ENCODE assay signal across 8 cellular contexts in genomic region chr5:142364251-142365145, GRCh38. TPM values are rescaled to one million over a fixed set of nuclear protein-coding genes. Genes with fewer than 3 reads are reported as not detected.
A peak's percentile ranks its signal among the peaks of the same experiment; 100 is the strongest.
DNase-seq lines count a peak whose midpoint lies in the region; ATAC-seq and TF ChIP-seq lines count a peak whose summit lies in the region.

No MANE protein-coding gene starts in this region.

- H3K27me3 ChIP-seq in mesenchymal stem cell (ENCODE audit: control insufficient read depth in 1 of 2, insufficient read depth in 1 of 2, low read length in 2 of 2) (no peaks in the 10 kb centered on the region), Caco-2 (replicated peaks; ENCODE audit: control insufficient read depth, insufficient read depth, low read length) (no peaks in the 10 kb centered on the region), brain microvascular endothelial cell (replicated peaks) (no peaks in the 10 kb centered on the region)

- peaks cover 7% of the 10 kb centered on the region for H3K4me1 ChIP-seq in mesenchymal stem cell (ENCODE audit: control insufficient read depth, insufficient read depth, low read depth, low read length)
- peaks cover 25% of the 10 kb centered on the region for H3K4me1 ChIP-seq in Caco-2

- no peak overlapping the region for H2BK5ac ChIP-seq in mesenchymal stem cell (ENCODE audit: low read depth, low read length, poor library complexity, severe bottlenecking)

- TF ChIP-seq CTCF in Caco-2 (IDR thresholded peaks at IDR 0.05; ENCODE audit: insufficient read depth in 1 of 2, low read depth in 1 of 2, low read length in 1 of 2, severe bottlenecking in 1 of 2, unreplicated experiment in 1 of 2): no peak
- TF ChIP-seq CTCF in brain microvascular endothelial cell (IDR thresholded peaks at IDR 0.05; ENCODE audit: low read depth, low read length, missing control alignments): no peak

- H3K27ac ChIP-seq in mesenchymal stem cell (ENCODE audit: low read length, poor library complexity, severe bottlenecking) (peak overlapping the region; percentile 86), brain microvascular endothelial cell (no peak overlapping the region)

- in situ Hi-C loops in brain microvascular endothelial cell (cut with HindIII; ENCODE audit: low pct_ligation_motif_present, low sequenced_read_pairs): no loop called here

- no peak overlapping the region for H3K9ac ChIP-seq in mesenchymal stem cell (ENCODE audit: low read length)

- intact Hi-C loops in Caco-2 (cut with micrococcal nuclease; ENCODE audit: unreplicated experiment): no loop called here

- H3K4me1 Mint-ChIP-seq in Caco-2 (ENCODE audit: low read depth, unreplicated experiment): peaks cover 22% of the 10 kb centered on the region

- no peaks in the 10 kb centered on the region for H3K9me3 Mint-ChIP-seq in Caco-2 (ENCODE audit: unreplicated experiment)

- peak overlapping the region; percentile 70 for H4K91ac ChIP-seq in mesenchymal stem cell (ENCODE audit: low read length)

- ATAC-seq in GM18508 (IDR thresholded peaks at IDR 0.05; ENCODE audit: insufficient read depth, unreplicated experiment) (peak; percentile 47), HG03095 (IDR thresholded peaks at IDR 0.05; ENCODE audit: unreplicated experiment) (peak; percentile 64)

- CTCF ChIA-PET in Caco-2 (lab: Charles Lee): no interaction called here

- peak overlapping the region; percentile 47 for H2AK5ac ChIP-seq in mesenchymal stem cell (ENCODE audit: low read length, severe bottlenecking)

- peak overlapping the region; percentile 88 to 92 for H3K18ac ChIP-seq in mesenchymal stem cell (ENCODE audit: low read depth in 1 of 2, low read length in 2 of 2)

- BruUV-seq in Caco-2 (replicated peaks; lab: Mats Ljungman, UMichigan): no TSS peak

- POLR2A ChIA-PET in Caco-2 (lab: Charles Lee): no interaction called here

- H3K9me3 ChIP-seq in mesenchymal stem cell (ENCODE audit: control insufficient read depth, low read length) (no peaks in the 10 kb centered on the region), Caco-2 (no peaks in the 10 kb centered on the region)

- peak overlapping the region; percentile 6 to 96 for H2BK12ac ChIP-seq in mesenchymal stem cell (ENCODE audit: low read length in 2 of 2)

- H3K4me2 ChIP-seq in mesenchymal stem cell (ENCODE audit: low read length, poor library complexity, severe bottlenecking): peak overlapping the region; percentile 3

- H4K8ac ChIP-seq in mesenchymal stem cell (ENCODE audit: low read length): peak overlapping the region; percentile 88

- H3K36me3 ChIP-seq in mesenchymal stem cell (ENCODE audit: control insufficient read depth in 1 of 2, insufficient read depth in 2 of 2, low read depth in 1 of 2, low read length in 2 of 2): peaks cover 0 to 4% of the 10 kb centered on the region in 2 experiments
- H3K36me3 ChIP-seq in Caco-2 (ENCODE audit: control insufficient read depth, insufficient read depth, low read length): no peaks in the 10 kb centered on the region
- H3K36me3 ChIP-seq in brain microvascular endothelial cell (replicated peaks): no peaks in the 10 kb centered on the region

- H3K27me3 Mint-ChIP-seq in Caco-2 (ENCODE audit: insufficient read depth, unreplicated experiment): no peaks in the 10 kb centered on the region

- peak; percentile 91 for DNase-seq in SW480 (ENCODE audit: low spot score)
- DNase-seq in mesenchymal stem cell: peak; percentile 63
- DNase-seq in Caco-2: no peak
- no peak for DNase-seq in stimulated activated CD4-positive, alpha-beta T cell treated with anti-CD3 and anti-CD28 coated beads, Interleukin-1b, Interleukin-23, amount 100 ng/mL, for 48 hours
- no peak for DNase-seq in T-helper 2 cell
- DNase-seq in brain microvascular endothelial cell: no peak

- H3K36me3 Mint-ChIP-seq in Caco-2 (ENCODE audit: insufficient read depth, unreplicated experiment): peaks cover 5% of the 10 kb centered on the region

- no peak overlapping the region for H3K23ac ChIP-seq in mesenchymal stem cell (ENCODE audit: low read length in 2 of 2)

- H3K4me3 ChIP-seq in mesenchymal stem cell (ENCODE audit: insufficient read depth in 1 of 2, low read depth in 1 of 2, low read length in 2 of 2) (no peak overlapping the region), Caco-2 (ENCODE audit: low read depth, low read length) (no peak overlapping the region), brain microvascular endothelial cell (ENCODE audit: low read depth, low read length) (no peak overlapping the region)

- H3K4me3 Mint-ChIP-seq in Caco-2 (ENCODE audit: unreplicated experiment): no peak overlapping the region

- 75% methylated on average over 23 of the region's 23 CpGs for WGBS in mesenchymal stem cell

- peak overlapping the region; percentile 1 for H2BK15ac ChIP-seq in mesenchymal stem cell (ENCODE audit: low read depth, poor library complexity, severe bottlenecking)

- no peak overlapping the region for H2AFZ ChIP-seq in mesenchymal stem cell (ENCODE audit: low read depth, low read length)

- peaks cover 5% of the 10 kb centered on the region for H3K79me1 ChIP-seq in mesenchymal stem cell (replicated peaks; ENCODE audit: low read length, poor library complexity, severe bottlenecking)

- peak overlapping the region; percentile 68 for H2BK120ac ChIP-seq in mesenchymal stem cell (ENCODE audit: low read depth, low read length)

- H3K14ac ChIP-seq in mesenchymal stem cell (ENCODE audit: low read length in 2 of 2): no peak overlapping the region

- H3K27ac Mint-ChIP-seq in Caco-2 (ENCODE audit: unreplicated experiment): no peak overlapping the region

- peak overlapping the region in 1 of 2 experiments; percentile 69 for H3K4ac ChIP-seq in mesenchymal stem cell (ENCODE audit: low read depth in 1 of 2, low read length in 2 of 2)

RNA-seq across cellular contexts. Expression of gene SPRY4, which starts 39.7 kb away (rescaled TPM):
- 98.3 TPM for polyA plus RNA-seq in mesenchymal stem cell (2013, experiment 1 of 2)
- polyA plus RNA-seq in mesenchymal stem cell (2013, experiment 2 of 2): 95.2 TPM
- total RNA-seq in Caco-2 (2022): 7.7 and 8.3 TPM in 2 replicates

Comparison
In these comparisons a context has a peak if more than half of its experiments do, and no peak if none do; other contexts are left out.
1. DNase-seq: peak in SW480 (single experiment) and mesenchymal stem cell (single experiment); none in Caco-2 (0 of 2), stimulated activated CD4-positive, alpha-beta T cell treated with anti-CD3 and anti-CD28 coated beads, Interleukin-1b, Interleukin-23, amount 100 ng/mL, for 48 hours (single experiment), T-helper 2 cell (0 of 5) and brain microvascular endothelial cell (single experiment).